Comparison of ENCODE assay signal across 1 cellular context in the genomic region with DNA sequence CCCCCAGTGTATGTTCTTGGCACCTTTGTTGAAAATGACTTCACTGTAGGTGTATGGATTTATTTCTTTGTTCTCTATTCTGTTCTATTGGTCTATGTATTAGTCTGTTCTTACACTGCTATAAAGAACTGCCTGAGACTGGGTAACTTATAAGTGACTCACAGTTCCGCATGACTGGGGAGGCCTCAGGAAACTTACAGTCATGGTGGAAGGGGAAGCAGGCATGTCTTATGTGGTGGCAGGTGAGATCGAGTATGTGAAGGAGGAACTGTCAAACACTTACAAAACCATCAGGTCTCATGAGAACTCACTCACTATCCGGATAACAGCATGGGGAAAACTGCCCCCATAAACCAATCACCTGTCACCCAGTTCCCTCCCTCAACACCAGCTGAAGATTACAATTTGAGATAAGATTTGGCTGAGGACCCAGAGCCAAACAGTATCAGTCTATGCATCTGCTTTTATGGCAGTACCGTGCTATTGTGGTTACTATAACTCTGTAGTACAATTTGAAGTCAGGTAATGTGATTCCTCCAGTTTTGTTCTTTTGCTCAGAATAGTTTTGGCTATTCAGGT.
TF ChIP-seq lines count a peak whose summit lies in the region.

No MANE protein-coding gene starts in this region.

TF ChIP-seq in GM12878, 131 proteins besides CTCF, POLR2A, EP300 and RAD21 (continued from another document):
- TF ChIP-seq, protein P1, sequence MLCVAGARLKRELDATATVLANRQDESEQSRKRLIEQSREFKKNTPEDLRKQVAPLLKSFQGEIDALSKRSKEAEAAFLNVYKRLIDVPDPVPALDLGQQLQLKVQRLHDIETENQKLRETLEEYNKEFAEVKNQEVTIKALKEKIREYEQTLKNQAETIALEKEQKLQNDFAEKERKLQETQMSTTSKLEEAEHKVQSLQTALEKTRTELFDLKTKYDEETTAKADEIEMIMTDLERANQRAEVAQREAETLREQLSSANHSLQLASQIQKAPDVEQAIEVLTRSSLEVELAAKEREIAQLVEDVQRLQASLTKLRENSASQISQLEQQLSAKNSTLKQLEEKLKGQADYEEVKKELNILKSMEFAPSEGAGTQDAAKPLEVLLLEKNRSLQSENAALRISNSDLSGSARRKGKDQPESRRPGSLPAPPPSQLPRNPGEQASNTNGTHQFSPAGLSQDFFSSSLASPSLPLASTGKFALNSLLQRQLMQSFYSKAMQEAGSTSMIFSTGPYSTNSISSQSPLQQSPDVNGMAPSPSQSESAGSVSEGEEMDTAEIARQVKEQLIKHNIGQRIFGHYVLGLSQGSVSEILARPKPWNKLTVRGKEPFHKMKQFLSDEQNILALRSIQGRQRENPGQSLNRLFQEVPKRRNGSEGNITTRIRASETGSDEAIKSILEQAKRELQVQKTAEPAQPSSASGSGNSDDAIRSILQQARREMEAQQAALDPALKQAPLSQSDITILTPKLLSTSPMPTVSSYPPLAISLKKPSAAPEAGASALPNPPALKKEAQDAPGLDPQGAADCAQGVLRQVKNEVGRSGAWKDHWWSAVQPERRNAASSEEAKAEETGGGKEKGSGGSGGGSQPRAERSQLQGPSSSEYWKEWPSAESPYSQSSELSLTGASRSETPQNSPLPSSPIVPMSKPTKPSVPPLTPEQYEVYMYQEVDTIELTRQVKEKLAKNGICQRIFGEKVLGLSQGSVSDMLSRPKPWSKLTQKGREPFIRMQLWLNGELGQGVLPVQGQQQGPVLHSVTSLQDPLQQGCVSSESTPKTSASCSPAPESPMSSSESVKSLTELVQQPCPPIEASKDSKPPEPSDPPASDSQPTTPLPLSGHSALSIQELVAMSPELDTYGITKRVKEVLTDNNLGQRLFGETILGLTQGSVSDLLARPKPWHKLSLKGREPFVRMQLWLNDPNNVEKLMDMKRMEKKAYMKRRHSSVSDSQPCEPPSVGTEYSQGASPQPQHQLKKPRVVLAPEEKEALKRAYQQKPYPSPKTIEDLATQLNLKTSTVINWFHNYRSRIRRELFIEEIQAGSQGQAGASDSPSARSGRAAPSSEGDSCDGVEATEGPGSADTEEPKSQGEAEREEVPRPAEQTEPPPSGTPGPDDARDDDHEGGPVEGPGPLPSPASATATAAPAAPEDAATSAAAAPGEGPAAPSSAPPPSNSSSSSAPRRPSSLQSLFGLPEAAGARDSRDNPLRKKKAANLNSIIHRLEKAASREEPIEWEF (IDR thresholded peaks at IDR 0.05; ENCODE audit: insufficient replicate concordance, low read depth, low read length), result no peak
- TF ChIP-seq SMAD1 (IDR thresholded peaks at IDR 0.05; ENCODE audit: low read depth, partially characterized antibody) (no peak), ZNF384 (IDR thresholded peaks at IDR 0.05; ENCODE audit: borderline replicate concordance, low read depth, low read length) (no peak), SPI1 (IDR thresholded peaks at IDR 0.05; ENCODE audit: borderline replicate concordance, insufficient read depth, low read depth, low read length) (no peak), BACH1 (IDR thresholded peaks at IDR 0.05; ENCODE audit: borderline replicate concordance) (no peak)
- TF ChIP-seq, protein P2, sequence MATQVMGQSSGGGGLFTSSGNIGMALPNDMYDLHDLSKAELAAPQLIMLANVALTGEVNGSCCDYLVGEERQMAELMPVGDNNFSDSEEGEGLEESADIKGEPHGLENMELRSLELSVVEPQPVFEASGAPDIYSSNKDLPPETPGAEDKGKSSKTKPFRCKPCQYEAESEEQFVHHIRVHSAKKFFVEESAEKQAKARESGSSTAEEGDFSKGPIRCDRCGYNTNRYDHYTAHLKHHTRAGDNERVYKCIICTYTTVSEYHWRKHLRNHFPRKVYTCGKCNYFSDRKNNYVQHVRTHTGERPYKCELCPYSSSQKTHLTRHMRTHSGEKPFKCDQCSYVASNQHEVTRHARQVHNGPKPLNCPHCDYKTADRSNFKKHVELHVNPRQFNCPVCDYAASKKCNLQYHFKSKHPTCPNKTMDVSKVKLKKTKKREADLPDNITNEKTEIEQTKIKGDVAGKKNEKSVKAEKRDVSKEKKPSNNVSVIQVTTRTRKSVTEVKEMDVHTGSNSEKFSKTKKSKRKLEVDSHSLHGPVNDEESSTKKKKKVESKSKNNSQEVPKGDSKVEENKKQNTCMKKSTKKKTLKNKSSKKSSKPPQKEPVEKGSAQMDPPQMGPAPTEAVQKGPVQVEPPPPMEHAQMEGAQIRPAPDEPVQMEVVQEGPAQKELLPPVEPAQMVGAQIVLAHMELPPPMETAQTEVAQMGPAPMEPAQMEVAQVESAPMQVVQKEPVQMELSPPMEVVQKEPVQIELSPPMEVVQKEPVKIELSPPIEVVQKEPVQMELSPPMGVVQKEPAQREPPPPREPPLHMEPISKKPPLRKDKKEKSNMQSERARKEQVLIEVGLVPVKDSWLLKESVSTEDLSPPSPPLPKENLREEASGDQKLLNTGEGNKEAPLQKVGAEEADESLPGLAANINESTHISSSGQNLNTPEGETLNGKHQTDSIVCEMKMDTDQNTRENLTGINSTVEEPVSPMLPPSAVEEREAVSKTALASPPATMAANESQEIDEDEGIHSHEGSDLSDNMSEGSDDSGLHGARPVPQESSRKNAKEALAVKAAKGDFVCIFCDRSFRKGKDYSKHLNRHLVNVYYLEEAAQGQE (IDR thresholded peaks at IDR 0.05; ENCODE audit: low read depth, low read length), result no peak
